16 cellular contexts compared by ENCODE assay signal in genomic region chr5:124021066-124021641, GRCh38.
"Had no signal": no experiment of that assay in that cellular context is flagged by ENCODE, and none has a peak within 500 bp of the region (broad histone marks: within the 10 kb centered on the region; RNA-seq: fewer than 3 reads in every experiment).

No MANE protein-coding gene starts in this region.

- DNase-seq: activated CD4-positive, alpha-beta T cell treated with anti-CD3 and anti-CD28 coated beads, Interleukin-2, amount 50 U/mL, for 48 hours; activated naive CD4-positive, alpha-beta T cell treated with Interleukin-2 at 50 U/mL for 16 hours; activated naive CD8-positive, alpha-beta T cell treated with anti-CD3 and anti-CD28 coated beads, Interleukin-2, amount 50 U/mL, for 24 hours; esophagus squamous epithelium; foreskin melanocyte; heart left ventricle; immature natural killer cell; sigmoid colon; stimulated activated CD4-positive, alpha-beta T cell treated with anti-CD3 and anti-CD28 coated beads, Interleukin-1b, Interleukin-23, amount 100 ng/mL, for 48 hours; stimulated activated naive CD8-positive, alpha-beta T cell treated with anti-CD3 and anti-CD28 coated beads, Interleukin-15, amount 100 ng/mL, for 72 hours; T-helper 17 cell; upper lobe of left lung; WERI-Rb-1 had no signal

- H3K9me3 ChIP-seq: ascending aorta, esophagus squamous epithelium, prostate gland, sigmoid colon, upper lobe of left lung had no signal

- H3K36me3 ChIP-seq: ascending aorta, esophagus squamous epithelium, heart left ventricle, prostate gland, sigmoid colon, upper lobe of left lung, WERI-Rb-1 had no signal

- H3K27ac ChIP-seq: ascending aorta, esophagus squamous epithelium, heart left ventricle, prostate gland, sigmoid colon, upper lobe of left lung, WERI-Rb-1 had no signal

- H3K4me3 Mint-ChIP-seq: activated naive CD8-positive, alpha-beta T cell treated with anti-CD3 and anti-CD28 coated beads, Interleukin-2, amount 50 U/mL, for 24 hours; activated T-helper 17 cell treated with anti-CD3 and anti-CD28 coated beads, Interleukin-2, amount 50 U/mL, for 72 hours; immature natural killer cell; stimulated activated naive CD8-positive, alpha-beta T cell treated with anti-CD3 and anti-CD28 coated beads, Interleukin-15, amount 100 ng/mL, for 72 hours; T-helper 17 cell had no signal

- H3K27ac Mint-ChIP-seq: activated naive CD8-positive, alpha-beta T cell treated with anti-CD3 and anti-CD28 coated beads, Interleukin-2, amount 50 U/mL, for 24 hours; activated T-helper 17 cell treated with anti-CD3 and anti-CD28 coated beads, Interleukin-2, amount 50 U/mL, for 72 hours; immature natural killer cell; stimulated activated naive CD8-positive, alpha-beta T cell treated with anti-CD3 and anti-CD28 coated beads, Interleukin-15, amount 100 ng/mL, for 72 hours; T-helper 17 cell had no signal

- H3K27me3 Mint-ChIP-seq: activated naive CD8-positive, alpha-beta T cell treated with anti-CD3 and anti-CD28 coated beads, Interleukin-2, amount 50 U/mL, for 24 hours; activated T-helper 17 cell treated with anti-CD3 and anti-CD28 coated beads, Interleukin-2, amount 50 U/mL, for 72 hours; stimulated activated naive CD8-positive, alpha-beta T cell treated with anti-CD3 and anti-CD28 coated beads, Interleukin-15, amount 100 ng/mL, for 72 hours; T-helper 17 cell had no signal

- ATAC-seq: activated naive CD8-positive, alpha-beta T cell treated with anti-CD3 and anti-CD28 coated beads, Interleukin-2, amount 50 U/mL, for 24 hours; activated T-helper 17 cell treated with anti-CD3 and anti-CD28 coated beads, Interleukin-2, amount 50 U/mL, for 72 hours; heart left ventricle; stimulated activated naive CD8-positive, alpha-beta T cell treated with anti-CD3 and anti-CD28 coated beads, Interleukin-15, amount 100 ng/mL, for 72 hours; T-helper 17 cell had no signal

- H3K4me1 ChIP-seq: ascending aorta, heart left ventricle, prostate gland, sigmoid colon had no signal

- H3K36me3 Mint-ChIP-seq: immature natural killer cell had no signal

- H3K27me3 ChIP-seq: ascending aorta, esophagus squamous epithelium, heart left ventricle, sigmoid colon, upper lobe of left lung had no signal

- H3K4me1 Mint-ChIP-seq: activated naive CD8-positive, alpha-beta T cell treated with anti-CD3 and anti-CD28 coated beads, Interleukin-2, amount 50 U/mL, for 24 hours; activated T-helper 17 cell treated with anti-CD3 and anti-CD28 coated beads, Interleukin-2, amount 50 U/mL, for 72 hours; immature natural killer cell; stimulated activated naive CD8-positive, alpha-beta T cell treated with anti-CD3 and anti-CD28 coated beads, Interleukin-15, amount 100 ng/mL, for 72 hours; T-helper 17 cell had no signal

- H3K4me3 ChIP-seq: ascending aorta, esophagus squamous epithelium, heart left ventricle, prostate gland, sigmoid colon, upper lobe of left lung had no signal
